ENCODE assay signal across 1 cellular context in the genomic region with DNA sequence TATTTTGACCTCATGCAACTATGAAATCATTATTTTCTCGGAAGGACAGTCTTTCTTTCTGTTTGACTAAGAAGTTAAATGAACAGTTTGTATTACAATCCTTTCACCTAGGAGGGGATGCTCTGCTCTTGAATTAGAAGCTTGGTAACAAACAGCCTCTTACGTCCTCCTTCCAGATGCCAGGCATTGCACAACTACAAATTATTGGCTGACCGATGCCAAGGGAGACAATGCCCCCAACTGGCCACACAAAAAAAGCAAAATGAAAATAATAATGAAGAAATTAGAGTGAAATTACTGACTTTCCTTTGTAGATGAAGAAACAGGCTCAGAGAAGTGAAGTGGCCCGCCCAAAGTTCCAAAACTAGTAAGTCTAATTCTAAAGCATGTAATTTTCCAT.
TF ChIP-seq lines count a peak whose summit lies in the region.

No MANE protein-coding gene starts in this region.

TF ChIP-seq in GM23338, 12 proteins besides CTCF, POLR2A, EP300 and RAD21 (continued from another document):
- TF ChIP-seq, protein P1, sequence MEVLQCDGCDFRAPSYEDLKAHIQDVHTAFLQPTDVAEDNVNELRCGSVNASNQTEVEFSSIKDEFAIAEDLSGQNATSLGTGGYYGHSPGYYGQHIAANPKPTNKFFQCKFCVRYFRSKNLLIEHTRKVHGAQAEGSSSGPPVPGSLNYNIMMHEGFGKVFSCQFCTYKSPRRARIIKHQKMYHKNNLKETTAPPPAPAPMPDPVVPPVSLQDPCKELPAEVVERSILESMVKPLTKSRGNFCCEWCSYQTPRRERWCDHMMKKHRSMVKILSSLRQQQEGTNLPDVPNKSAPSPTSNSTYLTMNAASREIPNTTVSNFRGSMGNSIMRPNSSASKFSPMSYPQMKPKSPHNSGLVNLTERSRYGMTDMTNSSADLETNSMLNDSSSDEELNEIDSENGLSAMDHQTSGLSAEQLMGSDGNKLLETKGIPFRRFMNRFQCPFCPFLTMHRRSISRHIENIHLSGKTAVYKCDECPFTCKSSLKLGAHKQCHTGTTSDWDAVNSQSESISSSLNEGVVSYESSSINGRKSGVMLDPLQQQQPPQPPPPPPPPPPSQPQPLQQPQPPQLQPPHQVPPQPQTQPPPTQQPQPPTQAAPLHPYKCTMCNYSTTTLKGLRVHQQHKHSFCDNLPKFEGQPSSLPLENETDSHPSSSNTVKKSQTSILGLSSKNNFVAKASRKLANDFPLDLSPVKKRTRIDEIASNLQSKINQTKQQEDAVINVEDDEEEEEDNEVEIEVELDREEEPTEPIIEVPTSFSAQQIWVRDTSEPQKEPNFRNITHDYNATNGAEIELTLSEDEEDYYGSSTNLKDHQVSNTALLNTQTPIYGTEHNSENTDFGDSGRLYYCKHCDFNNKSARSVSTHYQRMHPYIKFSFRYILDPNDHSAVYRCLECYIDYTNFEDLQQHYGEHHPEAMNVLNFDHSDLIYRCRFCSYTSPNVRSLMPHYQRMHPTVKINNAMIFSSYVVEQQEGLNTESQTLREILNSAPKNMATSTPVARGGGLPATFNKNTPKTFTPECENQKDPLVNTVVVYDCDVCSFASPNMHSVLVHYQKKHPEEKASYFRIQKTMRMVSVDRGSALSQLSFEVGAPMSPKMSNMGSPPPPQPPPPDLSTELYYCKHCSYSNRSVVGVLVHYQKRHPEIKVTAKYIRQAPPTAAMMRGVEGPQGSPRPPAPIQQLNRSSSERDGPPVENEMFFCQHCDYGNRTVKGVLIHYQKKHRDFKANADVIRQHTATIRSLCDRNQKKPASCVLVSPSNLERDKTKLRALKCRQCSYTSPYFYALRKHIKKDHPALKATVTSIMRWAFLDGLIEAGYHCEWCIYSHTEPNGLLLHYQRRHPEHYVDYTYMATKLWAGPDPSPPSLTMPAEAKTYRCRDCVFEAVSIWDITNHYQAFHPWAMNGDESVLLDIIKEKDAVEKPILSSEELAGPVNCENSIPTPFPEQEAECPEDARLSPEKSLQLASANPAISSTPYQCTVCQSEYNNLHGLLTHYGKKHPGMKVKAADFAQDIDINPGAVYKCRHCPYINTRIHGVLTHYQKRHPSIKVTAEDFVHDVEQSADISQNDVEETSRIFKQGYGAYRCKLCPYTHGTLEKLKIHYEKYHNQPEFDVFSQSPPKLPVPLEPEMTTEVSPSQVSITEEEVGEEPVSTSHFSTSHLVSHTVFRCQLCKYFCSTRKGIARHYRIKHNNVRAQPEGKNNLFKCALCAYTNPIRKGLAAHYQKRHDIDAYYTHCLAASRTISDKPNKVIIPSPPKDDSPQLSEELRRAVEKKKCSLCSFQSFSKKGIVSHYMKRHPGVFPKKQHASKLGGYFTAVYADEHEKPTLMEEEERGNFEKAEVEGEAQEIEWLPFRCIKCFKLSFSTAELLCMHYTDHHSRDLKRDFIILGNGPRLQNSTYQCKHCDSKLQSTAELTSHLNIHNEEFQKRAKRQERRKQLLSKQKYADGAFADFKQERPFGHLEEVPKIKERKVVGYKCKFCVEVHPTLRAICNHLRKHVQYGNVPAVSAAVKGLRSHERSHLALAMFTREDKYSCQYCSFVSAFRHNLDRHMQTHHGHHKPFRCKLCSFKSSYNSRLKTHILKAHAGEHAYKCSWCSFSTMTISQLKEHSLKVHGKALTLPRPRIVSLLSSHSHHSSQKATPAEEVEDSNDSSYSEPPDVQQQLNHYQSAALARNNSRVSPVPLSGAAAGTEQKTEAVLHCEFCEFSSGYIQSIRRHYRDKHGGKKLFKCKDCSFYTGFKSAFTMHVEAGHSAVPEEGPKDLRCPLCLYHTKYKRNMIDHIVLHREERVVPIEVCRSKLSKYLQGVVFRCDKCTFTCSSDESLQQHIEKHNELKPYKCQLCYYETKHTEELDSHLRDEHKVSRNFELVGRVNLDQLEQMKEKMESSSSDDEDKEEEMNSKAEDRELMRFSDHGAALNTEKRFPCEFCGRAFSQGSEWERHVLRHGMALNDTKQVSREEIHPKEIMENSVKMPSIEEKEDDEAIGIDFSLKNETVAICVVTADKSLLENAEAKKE (CRISPR knock-in tag; IDR thresholded peaks at IDR 0.05) = no peak
